8 cellular contexts compared by ENCODE assay signal in the genomic region with DNA sequence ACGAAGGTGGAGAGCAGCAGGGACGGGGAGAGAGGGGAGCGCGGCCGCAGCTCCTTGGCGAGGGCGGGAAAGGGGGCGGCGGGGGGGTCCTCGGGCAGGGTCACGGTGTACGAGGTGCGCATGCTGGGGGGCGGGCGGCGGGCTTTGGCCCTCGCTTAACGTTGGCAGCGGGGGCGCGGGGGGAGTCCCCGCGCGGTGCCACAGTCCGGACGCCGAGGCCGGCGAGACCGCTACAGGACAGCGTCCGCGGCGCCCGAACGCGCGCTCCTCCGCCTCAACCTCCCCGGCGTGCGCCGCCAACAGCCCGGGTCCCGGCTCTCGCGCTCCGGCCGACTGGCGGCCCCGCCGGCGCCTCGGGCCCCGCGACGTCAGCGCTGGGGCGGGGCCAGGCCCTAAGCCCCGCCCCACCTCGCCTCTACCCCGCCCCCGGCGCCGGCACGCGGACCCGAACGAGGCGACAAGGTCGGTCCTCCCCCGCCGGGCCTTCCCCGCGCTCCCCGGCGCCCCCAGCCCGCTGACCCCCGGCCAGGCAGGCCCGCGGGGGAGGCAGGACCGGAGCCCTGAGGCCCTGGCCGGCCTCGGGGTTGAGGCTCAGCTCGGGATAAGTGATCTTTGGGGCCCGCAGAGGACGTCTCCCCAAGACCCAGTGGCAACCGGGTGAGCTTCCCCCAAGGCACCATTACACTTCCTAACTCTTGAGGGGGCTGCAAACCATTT. TPM values are rescaled to one million over a fixed set of nuclear protein-coding genes. Genes with fewer than 3 reads are reported as not detected.
DNase-seq lines count a peak whose midpoint lies in the region; ATAC-seq and TF ChIP-seq lines count a peak whose summit lies in the region.

No MANE protein-coding gene starts in this region.

- no peak overlapping the region for H3K27ac ChIP-seq in CD8-positive, alpha-beta T cell (ENCODE audit: low read depth, low read length)
- peak overlapping the region; percentile 88 for H3K27ac ChIP-seq in layer of hippocampus (ENCODE audit: low read depth, low read length)

- POLR2A ChIA-PET in CD8-positive, alpha-beta T cell (lab: Charles Lee), result interaction anchor here (1.4 kb wide), 1 partner anchor 17 kb away, joined by 5 read pairs; a partner anchor contains a TSS
- POLR2A ChIA-PET in WTC11 (lab: Charles Lee), result no interaction called here

- peaks cover 12% of the 10 kb centered on the region for H3K4me1 ChIP-seq in CD8-positive, alpha-beta T cell (ENCODE audit: insufficient read depth, low read length)

- H3K36me3 ChIP-seq in CD8-positive, alpha-beta T cell (ENCODE audit: insufficient read depth, low read length), result no peaks in the 10 kb centered on the region

- H3K4me1 Mint-ChIP-seq in CD8-positive, alpha-beta T cell (ENCODE audit: low read depth), result peaks cover 10% of the 10 kb centered on the region
- peaks cover 50% of the 10 kb centered on the region for H3K4me1 Mint-ChIP-seq in WTC11
- peaks cover 13% of the 10 kb centered on the region for H3K4me1 Mint-ChIP-seq in central memory CD8-positive, alpha-beta T cell

- H3K4me3 ChIP-seq in CD8-positive, alpha-beta T cell (ENCODE audit: low read depth, low read length), result no peak overlapping the region

- CTCF ChIA-PET in CD8-positive, alpha-beta T cell (lab: Charles Lee), result interaction anchor here (1.3 to 5.2 kb wide), 4 partner anchors 8 to 110 kb away, joined by 4 to 27 read pairs (median 6); a partner anchor contains a TSS
- CTCF ChIA-PET in WTC11 (lab: Charles Lee), result interaction anchor here (0.6 to 6.2 kb wide), 12 partner anchors 8 to 128 kb away, joined by 3 to 95 read pairs (median 5); a partner anchor contains a TSS

- peak in 5 of 7 experiments; percentile 40 to 66 (median 48) for DNase-seq in CD8-positive, alpha-beta T cell
- DNase-seq in WTC11 (ENCODE audit: low spot score) (peak; percentile 68), dedifferentiated amniotic fluid mesenchymal stem cell (ENCODE audit: extremely low spot score) (no peak), COR-L47 (lab: John Stamatoyannopoulos, UW) (no peak)
- peak in 1 of 2 donors; percentile 40 for DNase-seq in central memory CD8-positive, alpha-beta T cell (ENCODE audit: low spot score in 2 of 2)
- DNase-seq in stimulated activated CD4-positive, alpha-beta T cell treated with anti-CD3 and anti-CD28 coated beads, Interleukin-2, amount 100 ng/mL, for 24 hours, result peak; percentile 60 to 67

- peaks cover 53% of the 10 kb centered on the region for H3K27me3 Mint-ChIP-seq in CD8-positive, alpha-beta T cell (ENCODE audit: low read depth)
- H3K27me3 Mint-ChIP-seq in WTC11 (ENCODE audit: low read depth), result peaks cover 49% of the 10 kb centered on the region
- peaks cover 69% of the 10 kb centered on the region for H3K27me3 Mint-ChIP-seq in central memory CD8-positive, alpha-beta T cell

- no peaks in the 10 kb centered on the region for H3K9me3 ChIP-seq in CD8-positive, alpha-beta T cell (ENCODE audit: low read length)

- H3K36me3 Mint-ChIP-seq in CD8-positive, alpha-beta T cell, result no peaks in the 10 kb centered on the region
- peaks cover 5% of the 10 kb centered on the region; the same call in 1 of the 2 replicates for H3K36me3 Mint-ChIP-seq in WTC11
- peaks cover 4% of the 10 kb centered on the region for H3K36me3 Mint-ChIP-seq in central memory CD8-positive, alpha-beta T cell (ENCODE audit: insufficient read depth)

- peak; percentile 93 for ATAC-seq in CD8-positive, alpha-beta T cell
- peak; percentile 54 for ATAC-seq in HG03521 (IDR thresholded peaks at IDR 0.05; ENCODE audit: unreplicated experiment)
- ATAC-seq in WTC11, result peak; percentile 72
- ATAC-seq in central memory CD8-positive, alpha-beta T cell (replicated peaks; ENCODE audit: extremely low read depth, poor library complexity, severe bottlenecking), result peak; percentile 59

- no peak for TF ChIP-seq CTCF in CD8-positive, alpha-beta T cell (IDR thresholded peaks at IDR 0.05)
- TF ChIP-seq CTCF in WTC11 (IDR thresholded peaks at IDR 0.05), result no peak

- H3K27ac Mint-ChIP-seq in CD8-positive, alpha-beta T cell, result no peak overlapping the region
- H3K27ac Mint-ChIP-seq in WTC11, result no peak overlapping the region
- no peak overlapping the region for H3K27ac Mint-ChIP-seq in central memory CD8-positive, alpha-beta T cell (ENCODE audit: low read depth)

- no peaks in the 10 kb centered on the region for H3K9me3 Mint-ChIP-seq in CD8-positive, alpha-beta T cell
- H3K9me3 Mint-ChIP-seq in WTC11, result no peaks in the 10 kb centered on the region
- no peaks in the 10 kb centered on the region for H3K9me3 Mint-ChIP-seq in central memory CD8-positive, alpha-beta T cell

- peaks cover 10% of the 10 kb centered on the region for H3K27me3 ChIP-seq in CD8-positive, alpha-beta T cell (ENCODE audit: insufficient read depth, low read length)
- H3K27me3 ChIP-seq in layer of hippocampus (ENCODE audit: control insufficient read depth, insufficient read depth, low read length), result no peaks in the 10 kb centered on the region

- H3K4me3 Mint-ChIP-seq in CD8-positive, alpha-beta T cell, result peak overlapping the region; percentile 83
- H3K4me3 Mint-ChIP-seq in WTC11, result peak overlapping the region; percentile 69
- H3K4me3 Mint-ChIP-seq in central memory CD8-positive, alpha-beta T cell, result peak overlapping the region; percentile 78

- intact Hi-C loops in CD8-positive, alpha-beta T cell (cut with DNase I, micrococcal nuclease), result no loop called here

TF ChIP-seq in WTC11, 78 proteins besides CTCF, POLR2A, EP300 and RAD21:
- TF ChIP-seq, protein P1, sequence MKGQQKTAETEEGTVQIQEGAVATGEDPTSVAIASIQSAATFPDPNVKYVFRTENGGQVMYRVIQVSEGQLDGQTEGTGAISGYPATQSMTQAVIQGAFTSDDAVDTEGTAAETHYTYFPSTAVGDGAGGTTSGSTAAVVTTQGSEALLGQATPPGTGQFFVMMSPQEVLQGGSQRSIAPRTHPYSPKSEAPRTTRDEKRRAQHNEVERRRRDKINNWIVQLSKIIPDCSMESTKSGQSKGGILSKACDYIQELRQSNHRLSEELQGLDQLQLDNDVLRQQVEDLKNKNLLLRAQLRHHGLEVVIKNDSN (CRISPR knock-in tag; IDR thresholded peaks at IDR 0.05), result no peak
- peak; percentile 54; the same call in 1 of the 2 replicates for TF ChIP-seq NFYB (CRISPR knock-in tag; conservative IDR thresholded peaks at IDR 0.05; ENCODE audit: low read depth)
- TF ChIP-seq ZNF317 (CRISPR knock-in tag; IDR thresholded peaks at IDR 0.05; ENCODE audit: borderline replicate concordance, low read depth), result 0 out of 2 replicates have a peak, but pooled peaks have one; percentile 12
- TF ChIP-seq, protein P2, sequence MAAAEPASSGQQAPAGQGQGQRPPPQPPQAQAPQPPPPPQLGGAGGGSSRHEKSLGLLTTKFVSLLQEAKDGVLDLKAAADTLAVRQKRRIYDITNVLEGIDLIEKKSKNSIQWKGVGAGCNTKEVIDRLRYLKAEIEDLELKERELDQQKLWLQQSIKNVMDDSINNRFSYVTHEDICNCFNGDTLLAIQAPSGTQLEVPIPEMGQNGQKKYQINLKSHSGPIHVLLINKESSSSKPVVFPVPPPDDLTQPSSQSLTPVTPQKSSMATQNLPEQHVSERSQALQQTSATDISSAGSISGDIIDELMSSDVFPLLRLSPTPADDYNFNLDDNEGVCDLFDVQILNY (CRISPR knock-in tag; IDR thresholded peaks at IDR 0.05), result 0 out of 2 replicates have a peak, but pooled peaks have one; percentile 40
- TF ChIP-seq SP1 (CRISPR knock-in tag; conservative IDR thresholded peaks at IDR 0.05), result peak; percentile 55
TF ChIP-seq in WTC11: peak in this region for 4.

RNA-seq across cellular contexts. Expression of a gene that starts 17.5 kb away (rescaled TPM):
- total RNA-seq in CD8-positive, alpha-beta T cell, result 1 to 10 TPM; 3.4 to 5.9 TPM
- total RNA-seq in WTC11 (2021), result 7.3 to 8.2 TPM (median 8.0 TPM) in 3 replicates

RNA-seq across cellular contexts. Expression of a gene that starts 17.5 kb away (rescaled TPM):
- not detected for total RNA-seq in CD8-positive, alpha-beta T cell
- not detected in 3 replicates for total RNA-seq in WTC11 (2021)

RNA-seq across cellular contexts. Expression of a gene that starts 23.3 kb away (rescaled TPM):
- not detected for total RNA-seq in CD8-positive, alpha-beta T cell
- 2.0 to 3.0 TPM (median 2.2 TPM) in 3 replicates for total RNA-seq in WTC11 (2021)

RNA-seq across cellular contexts. Expression of a gene that starts 29.7 kb away (rescaled TPM):
- total RNA-seq in CD8-positive, alpha-beta T cell, result 10 to 100 TPM; 20.9 TPM
- total RNA-seq in WTC11 (2021), result 90.0 to 91.1 TPM (median 90.6 TPM) in 3 replicates

RNA-seq across cellular contexts. Expression of a gene that starts 47.1 kb away (rescaled TPM):
- 10 to 100 TPM; 16.1 to 18.3 TPM for total RNA-seq in CD8-positive, alpha-beta T cell
- total RNA-seq in WTC11 (2021), result 20.7 to 26.4 TPM (median 22.1 TPM) in 3 replicates

Comparison
In these comparisons a context has a peak if more than half of its experiments do, and no peak if none do; other contexts are left out.
1. DNase-seq: peak in CD8-positive, alpha-beta T cell (5 of 7), WTC11 (single experiment) and stimulated activated CD4-positive, alpha-beta T cell treated with anti-CD3 and anti-CD28 coated beads, Interleukin-2, amount 100 ng/mL, for 24 hours (2 of 2); none in dedifferentiated amniotic fluid mesenchymal stem cell (single experiment) and COR-L47 (single experiment).
2. Peak in every context shown above with its lines, with median percentiles within 50 percentile points of each other: ATAC-seq and H3K4me3 Mint-ChIP-seq.